ENCODE assay signal across 14 cellular contexts in the genomic region with DNA sequence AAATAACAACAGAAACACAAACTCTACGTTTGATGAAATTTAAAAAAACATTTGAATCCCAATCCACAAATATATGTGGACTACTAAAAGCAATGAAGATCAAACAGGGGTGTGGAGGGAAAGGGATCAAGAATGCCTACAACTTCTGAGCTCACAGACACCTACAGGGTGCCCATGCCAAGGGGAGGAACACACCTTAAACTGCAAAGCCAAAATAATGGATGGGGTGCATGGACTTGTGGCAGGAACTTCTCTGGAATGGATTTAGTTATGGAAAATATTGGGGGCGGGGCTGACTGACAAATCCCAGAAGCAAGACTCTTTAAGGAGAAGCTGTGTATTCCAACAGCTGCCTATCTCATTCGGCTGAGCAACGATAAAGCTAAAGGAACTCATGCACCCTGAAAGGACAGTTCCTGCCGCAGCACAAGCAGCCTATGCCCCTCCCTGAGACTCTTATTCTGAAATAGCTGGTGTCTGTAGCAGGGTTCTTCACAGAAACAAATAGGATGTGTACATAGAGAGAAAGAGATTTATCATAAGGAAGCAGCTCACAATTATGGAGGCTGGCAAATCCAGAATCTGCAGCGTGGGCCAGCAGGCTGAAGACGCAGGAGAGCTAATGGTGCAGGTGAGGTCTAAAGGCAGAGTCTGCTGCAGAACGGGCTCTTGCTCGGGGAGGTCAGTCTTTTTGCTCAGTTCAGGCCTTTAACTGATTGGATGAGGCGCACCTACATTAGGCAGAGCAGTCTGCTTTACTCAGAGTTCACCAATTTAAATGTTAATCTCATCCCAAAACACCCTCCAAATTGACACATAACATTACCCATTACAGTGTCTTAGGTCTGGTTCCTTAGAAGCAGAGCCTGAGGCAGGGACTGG. TPM values are rescaled to one million over a fixed set of nuclear protein-coding genes. Genes with fewer than 3 reads are reported as not detected.
A peak's percentile ranks its signal among the peaks of the same experiment; 100 is the strongest.
DNase-seq lines count a peak whose midpoint lies in the region; ATAC-seq and TF ChIP-seq lines count a peak whose summit lies in the region.
"Had no signal": no experiment of that assay in that cellular context is flagged by ENCODE, and none has a peak within 500 bp of the region (broad histone marks: within the 10 kb centered on the region; RNA-seq: fewer than 3 reads in every experiment).

No MANE protein-coding gene starts in this region.

- H2AFZ ChIP-seq in DND-41 (ENCODE audit: low read depth, low read length) (peak overlapping the region; percentile 63), Loucy (ENCODE audit: low read length) (0 out of 2 replicates have a peak overlapping the region, but pooled peaks have one; percentile 44)

- H3K4me3 ChIP-seq in DND-41 (ENCODE audit: low read depth in 1 of 2, low read length in 2 of 2) (peak overlapping the region in 1 of 2 experiments; percentile 43; a peak in 2 of 4 replicates), Loucy (ENCODE audit: low read length, poor library complexity, severe bottlenecking) (no peak overlapping the region), mesendoderm (ENCODE audit: low read length) (no peak overlapping the region), spleen (no peak overlapping the region)

- H3K4me2 ChIP-seq in DND-41 (ENCODE audit: insufficient read depth, low read length), result peak overlapping the region; percentile 53; the same call in 1 of the 2 replicates
- no peak overlapping the region for H3K4me2 ChIP-seq in Loucy (ENCODE audit: low read depth, low read length, poor library complexity, severe bottlenecking)
- H3K4me2 ChIP-seq in mesendoderm (ENCODE audit: low read length), result no peak overlapping the region

- H3K9me3 ChIP-seq in DND-41 (ENCODE audit: insufficient read depth, low read length, severe bottlenecking) (no peaks in the 10 kb centered on the region), Loucy (ENCODE audit: insufficient read depth, low read depth, low read length) (no peaks in the 10 kb centered on the region), spleen (peaks cover 0 to 5% (median 0%) of the 10 kb centered on the region in 8 donors)

- DNase-seq in DND-41 (peak; percentile 31), RPMI8226 (peak; percentile 48), mesendoderm (peak; percentile 46), HFFc6 (no peak), Calu3 (no peak), spleen (no peak)
- DNase-seq: activated CD4-positive, alpha-beta T cell treated with anti-CD3 and anti-CD28 coated beads, Interleukin-2, amount 10 ng/mL, durations not matched to agents 24 days and 14 days; foreskin melanocyte had no signal

- H3K9me3 Mint-ChIP-seq in HFFc6 (peaks cover 5% of the 10 kb centered on the region), Calu3 (ENCODE audit: low read depth, unreplicated experiment) (no peaks in the 10 kb centered on the region)
- H3K9me3 Mint-ChIP-seq: activated CD4-positive, alpha-beta T cell treated with anti-CD3 and anti-CD28 coated beads, Interleukin-2, amount 10 ng/mL, durations not matched to agents 24 days and 14 days had no signal

- no peak overlapping the region for H2BK15ac ChIP-seq in mesendoderm (replicated peaks; ENCODE audit: low read depth)

- H3K27me3 Mint-ChIP-seq in HFFc6 (ENCODE audit: insufficient read depth) (peaks cover 33% of the 10 kb centered on the region), Calu3 (ENCODE audit: unreplicated experiment) (peaks cover 29% of the 10 kb centered on the region)

- no peak for TF ChIP-seq POLR2A in spleen (IDR thresholded peaks at IDR 0.05)

- intact Hi-C loops in Calu3 (cut with micrococcal nuclease; ENCODE audit: unreplicated experiment) (no loop called here), spleen (cut with DNase I; ENCODE audit: low total_unique reads) (no loop called here)

- ATAC-seq in DND-41 (ENCODE audit: insufficient read depth, low read depth) (peak; percentile 90), HG03280 (IDR thresholded peaks at IDR 0.05; ENCODE audit: unreplicated experiment) (no peak)

- no peak overlapping the region for H2BK120ac ChIP-seq in mesendoderm (ENCODE audit: low read depth, low read length)

- H3K27ac Mint-ChIP-seq in HFFc6 (no peak overlapping the region), Calu3 (ENCODE audit: unreplicated experiment) (no peak overlapping the region)
- H3K27ac Mint-ChIP-seq: activated CD4-positive, alpha-beta T cell treated with anti-CD3 and anti-CD28 coated beads, Interleukin-2, amount 10 ng/mL, durations not matched to agents 24 days and 14 days had no signal

- H3K4me1 ChIP-seq in DND-41 (ENCODE audit: insufficient read depth, low read length), result peaks cover 13% of the 10 kb centered on the region
- H3K4me1 ChIP-seq in Loucy (ENCODE audit: insufficient read depth, low read length, poor library complexity, severe bottlenecking), result no peaks in the 10 kb centered on the region
- no peaks in the 10 kb centered on the region for H3K4me1 ChIP-seq in mesendoderm (ENCODE audit: control insufficient read depth, low read depth, low read length)
- H3K4me1 ChIP-seq in spleen, result peaks cover 0 to 5% (median 0%) of the 10 kb centered on the region in 6 donors

- H4K20me1 ChIP-seq in DND-41 (ENCODE audit: insufficient read depth, low read length) (no peaks in the 10 kb centered on the region), Loucy (ENCODE audit: insufficient read depth, low read length, poor library complexity, severe bottlenecking) (no peaks in the 10 kb centered on the region)

- WGBS in mesendoderm (ENCODE audit: extremely low coverage, insufficient coverage, low lambda C conversion rate), result no CpG with 5 or more reads among the region's 10 CpGs
- 46 to 66% (median 52%) methylated on average over 10 of the region's 10 CpGs for WGBS in spleen, 5 donors

- H3K9ac ChIP-seq in DND-41 (ENCODE audit: low read depth, low read length) (peak overlapping the region; percentile 34; the same call in 1 of the 2 replicates), Loucy (ENCODE audit: low read depth, low read length, poor library complexity, severe bottlenecking) (no peak overlapping the region), mesendoderm (ENCODE audit: low read length) (no peak overlapping the region)

- no peak overlapping the region for H3K18ac ChIP-seq in mesendoderm (ENCODE audit: low read length)

- no peak overlapping the region for H3K4ac ChIP-seq in mesendoderm (ENCODE audit: low read depth, low read length)

- no peak overlapping the region for H3K23ac ChIP-seq in mesendoderm (ENCODE audit: low read length)

- H3F3A ChIP-seq in Loucy (ENCODE audit: low read depth), result no peaks in the 10 kb centered on the region

- H3K4me1 Mint-ChIP-seq in HFFc6 (ENCODE audit: low read depth) (no peaks in the 10 kb centered on the region), Calu3 (ENCODE audit: low read depth, unreplicated experiment) (no peaks in the 10 kb centered on the region)

- H2BK5ac ChIP-seq in mesendoderm (ENCODE audit: low read length), result no peak overlapping the region

- CTCF ChIA-PET in Calu3 (lab: Charles Lee), result no interaction called here

- TF ChIP-seq CTCF in DND-41 (IDR thresholded peaks at IDR 0.05; ENCODE audit: borderline replicate concordance, extremely low read depth, low read length, poor library complexity, severe bottlenecking) (no peak), Loucy (conservative IDR thresholded peaks at IDR 0.05; ENCODE audit: low read length) (no peak), HFFc6 (IDR thresholded peaks at IDR 0.05) (no peak), Calu3 (IDR thresholded peaks at IDR 0.05; ENCODE audit: unreplicated experiment) (no peak), spleen (IDR thresholded peaks at IDR 0.05 in 8 of 11, conservative IDR thresholded peaks at IDR 0.05 in 3 of 11) (no peak)

- H4K5ac ChIP-seq in mesendoderm (ENCODE audit: low read length), result no peak overlapping the region

- H3K27me3 ChIP-seq in DND-41 (ENCODE audit: insufficient read depth, low read length, poor library complexity) (peaks cover 5% of the 10 kb centered on the region), Loucy (ENCODE audit: insufficient read depth, low read length, poor library complexity, severe bottlenecking) (no peaks in the 10 kb centered on the region), mesendoderm (ENCODE audit: insufficient read depth, low read length, poor library complexity) (no peaks in the 10 kb centered on the region), spleen (replicated peaks in 1 of 7) (no peaks in the 10 kb centered on the region)

- H2AK5ac ChIP-seq in mesendoderm (ENCODE audit: low read length), result no peak overlapping the region

- peak overlapping the region; percentile 45 for H3K56ac ChIP-seq in mesendoderm (ENCODE audit: low read length)

- H4K8ac ChIP-seq in mesendoderm (ENCODE audit: low read depth, low read length), result no peak overlapping the region

- H3K4me3 Mint-ChIP-seq in HFFc6 (no peak overlapping the region), Calu3 (ENCODE audit: low read depth, unreplicated experiment) (no peak overlapping the region)
- H3K4me3 Mint-ChIP-seq: activated CD4-positive, alpha-beta T cell treated with anti-CD3 and anti-CD28 coated beads, Interleukin-2, amount 10 ng/mL, durations not matched to agents 24 days and 14 days had no signal

- H3K27ac ChIP-seq in DND-41 (ENCODE audit: low read length) (peak overlapping the region; percentile 48), mesendoderm (ENCODE audit: low read depth, low read length) (no peak overlapping the region), spleen (no peak overlapping the region)

- BruUV-seq in Calu3 (replicated peaks; lab: Mats Ljungman, UMichigan), result no TSS peak

- H3K36me3 ChIP-seq in DND-41 (ENCODE audit: insufficient read depth, low read length) (no peaks in the 10 kb centered on the region), Loucy (ENCODE audit: insufficient read depth, low read length) (no peaks in the 10 kb centered on the region), mesendoderm (ENCODE audit: control insufficient read depth, insufficient read depth, low read length) (no peaks in the 10 kb centered on the region), spleen (no peaks in the 10 kb centered on the region)

- H3K79me1 ChIP-seq in mesendoderm (ENCODE audit: low read length), result no peaks in the 10 kb centered on the region

- no peaks in the 10 kb centered on the region for H3K36me3 Mint-ChIP-seq in HFFc6 (ENCODE audit: low read depth)
- no peaks in the 10 kb centered on the region for H3K36me3 Mint-ChIP-seq in Calu3 (ENCODE audit: insufficient read depth, unreplicated experiment)

- no peaks in the 10 kb centered on the region for H3K79me2 ChIP-seq in DND-41 (ENCODE audit: insufficient read depth, low read length)
- no peaks in the 10 kb centered on the region for H3K79me2 ChIP-seq in Loucy (ENCODE audit: insufficient read depth, low read length)
- H3K79me2 ChIP-seq in mesendoderm (ENCODE audit: control insufficient read depth, insufficient read depth, low read length), result no peaks in the 10 kb centered on the region

- no peaks in the 10 kb centered on the region for H3K9me2 ChIP-seq in Loucy (replicated peaks; ENCODE audit: low read depth, low read length)

RNA-seq across cellular contexts. Expression of gene PLA2G4D, which starts 24.5 kb away (rescaled TPM):
- polyA plus RNA-seq in mesendoderm (2013, experiment 1 of 2), result 0.10 TPM
- polyA plus RNA-seq in mesendoderm (2013, experiment 2 of 2), result 0.10 TPM
- not detected for total RNA-seq in HFFc6 (2021; fragmentation: NEBNext Ultra II Directional; extraction: Animal tissue kit (Norgen Biotek cat#: 25700))
- total RNA-seq in Calu3 (2022), result not detected in 2 replicates
- total RNA-seq in spleen, result not detected
- not detected for polyA plus RNA-seq in spleen
- total RNA-seq: activated CD4-positive, alpha-beta T cell treated with anti-CD3 and anti-CD28 coated beads, Interleukin-2, amount 10 ng/mL, durations not matched to agents 24 days and 14 days; astrocyte; Daoy; mononuclear cell; urinary bladder had no signal

RNA-seq across cellular contexts. Expression of gene PLA2G4F, which starts 37.5 kb away (rescaled TPM):
- polyA plus RNA-seq in mesendoderm (2013, experiment 1 of 2), result 0.01 TPM
- 0.07 TPM for polyA plus RNA-seq in mesendoderm (2013, experiment 2 of 2)
- total RNA-seq in HFFc6 (2021; fragmentation: NEBNext Ultra II Directional; extraction: Animal tissue kit (Norgen Biotek cat#: 25700)), result not detected
- total RNA-seq in Calu3 (2022) (0.87 and 2.0 TPM in 2 replicates), spleen (not detected)
- under 1 TPM in 1 of 3 donors, not detected in 2; 0.03 TPM for polyA plus RNA-seq in spleen
- total RNA-seq: activated CD4-positive, alpha-beta T cell treated with anti-CD3 and anti-CD28 coated beads, Interleukin-2, amount 10 ng/mL, durations not matched to agents 24 days and 14 days; Daoy; mononuclear cell had no signal

Comparison
In these comparisons a context has a peak if more than half of its experiments do, and no peak if none do; other contexts are left out.
1. DNase-seq: peak in DND-41 (single experiment), RPMI8226 (single experiment) and mesendoderm (single experiment); none in HFFc6 (single experiment), Calu3 (single experiment) and spleen (single experiment).